40 cellular contexts compared by ENCODE assay signal in genomic region chr18:59207506-59207905, GRCh38. TPM values are rescaled to one million over a fixed set of nuclear protein-coding genes. Genes with fewer than 3 reads are reported as not detected.
"Had no signal": no experiment of that assay in that cellular context is flagged by ENCODE, and none has a peak within 500 bp of the region (broad histone marks: within the 10 kb centered on the region; RNA-seq: fewer than 3 reads in every experiment).

No MANE protein-coding gene starts in this region.

- H3K36me3 Mint-ChIP-seq: activated naive CD4-positive, alpha-beta T cell treated with anti-CD3 and anti-CD28 coated beads, Interleukin-2, amount 50 U/mL, for 72 hours; activated naive CD8-positive, alpha-beta T cell treated with anti-CD3 and anti-CD28 coated beads for 36 hours had no signal

- H3K27ac ChIP-seq: adrenal gland, body of pancreas, brain microvascular endothelial cell, VCaP had no signal

- ATAC-seq: activated CD4-positive, alpha-beta T cell treated with anti-CD3 and anti-CD28 coated beads for 36 hours; activated CD4-positive, CD25-positive, alpha-beta regulatory T cell treated with anti-CD3 and anti-CD28 coated beads, Interleukin-2, amount 50 U/mL, for 24 hours; activated CD8-positive, alpha-beta T cell treated with anti-CD3 and anti-CD28 coated beads, Interleukin-2, amount 10 ng/mL, durations not matched to agents 7 days and 5 days; activated naive CD4-positive, alpha-beta T cell treated with anti-CD3 and anti-CD28 coated beads, Interleukin-2, amount 50 U/mL, for 72 hours; activated T-cell treated with anti-CD3 and anti-CD28 coated beads, Interleukin-2, amount 50 U/mL, for 4 hours; activated T-cell treated with anti-CD3 and anti-CD28 coated beads, Interleukin-2, amount 50 U/mL, for 72 hours; activated T-helper 17 cell treated with anti-CD3 and anti-CD28 coated beads, Interleukin-2, amount 50 U/mL, for 72 hours; body of pancreas had no signal

- H3K4me3 ChIP-seq: adrenal gland, body of pancreas, breast epithelium had no signal

- H3K4me1 Mint-ChIP-seq: activated CD4-positive, alpha-beta memory T cell treated with anti-CD3 and anti-CD28 coated beads, Interleukin-2, amount 10 ng/mL, durations not matched to agents 7 days and 5 days; activated CD4-positive, alpha-beta T cell treated with anti-CD3 and anti-CD28 coated beads for 36 hours; activated CD4-positive, alpha-beta T cell treated with anti-CD3 and anti-CD28 coated beads, Interleukin-2, amount 10 ng/mL, durations not matched to agents 7 days and 5 days; activated naive CD8-positive, alpha-beta T cell treated with anti-CD3 and anti-CD28 coated beads for 36 hours; activated T-helper 17 cell treated with anti-CD3 and anti-CD28 coated beads, Interleukin-2, amount 50 U/mL, for 72 hours had no signal

- DNase-seq: activated CD4-positive, alpha-beta memory T cell treated with anti-CD3 and anti-CD28 coated beads, Interleukin-2, amount 10 ng/mL, durations not matched to agents 7 days and 5 days; activated CD4-positive, alpha-beta T cell treated with anti-CD3 and anti-CD28 coated beads for 1 hour; activated CD4-positive, alpha-beta T cell treated with anti-CD3 and anti-CD28 coated beads for 36 hours; activated CD4-positive, alpha-beta T cell treated with anti-CD3 and anti-CD28 coated beads for 48 hours; activated CD4-positive, alpha-beta T cell treated with anti-CD3 and anti-CD28 coated beads, Interleukin-2, amount 10 ng/mL, durations not matched to agents 7 days and 5 days; activated CD4-positive, alpha-beta T cell treated with anti-CD3 and anti-CD28 coated beads, Interleukin-2, amount 50 U/mL, for 48 hours; activated CD4-positive, CD25-positive, alpha-beta regulatory T cell; activated CD8-positive, alpha-beta memory T cell treated with anti-CD3 and anti-CD28 coated beads, Interleukin-2, amount 50 U/mL, for 4 hours; activated CD8-positive, alpha-beta T cell treated with anti-CD3 and anti-CD28 coated beads, Interleukin-2, amount 10 ng/mL, durations not matched to agents 7 days and 5 days; activated effector memory CD4-positive, alpha-beta T cell treated with anti-CD3 and anti-CD28 coated beads, Interleukin-2, amount 50 U/mL, for 16 hours; activated gamma-delta T cell treated with Interleukin-2 at 50 U/mL for 16 hours; activated naive CD4-positive, alpha-beta T cell; activated naive CD4-positive, alpha-beta T cell treated with anti-CD3 and anti-CD28 coated beads for 36 hours; activated naive CD4-positive, alpha-beta T cell treated with anti-CD3 and anti-CD28 coated beads, Interleukin-2, amount 50 U/mL, for 16 hours; activated naive CD8-positive, alpha-beta T cell treated with anti-CD3 and anti-CD28 coated beads for 36 hours; activated T-cell treated with anti-CD3 and anti-CD28 coated beads for 4 hours; activated T-cell treated with anti-CD3 and anti-CD28 coated beads, Interleukin-2, amount 50 U/mL, for 1 hour; activated T-cell treated with anti-CD3 and anti-CD28 coated beads, Interleukin-2, amount 50 U/mL, for 4 hours; activated T-cell treated with anti-CD3 and anti-CD28 coated beads, Interleukin-2, amount 50 U/mL, for 72 hours; adrenal gland; amniotic stem cell; aorta; body of pancreas; brain microvascular endothelial cell; central memory CD4-positive, alpha-beta T cell; T-helper 1 cell; T-helper 2 cell; T-helper 9 cell had no signal

- H3K27me3 ChIP-seq: adrenal gland, body of pancreas, breast epithelium had no signal

- H3K9me3 ChIP-seq: adrenal gland, body of pancreas, breast epithelium had no signal

- H3K4me1 ChIP-seq: adrenal gland, body of pancreas, breast epithelium had no signal

- H3K9me3 Mint-ChIP-seq: activated CD4-positive, alpha-beta memory T cell treated with anti-CD3 and anti-CD28 coated beads, Interleukin-2, amount 10 ng/mL, durations not matched to agents 7 days and 5 days; activated CD4-positive, alpha-beta T cell treated with anti-CD3 and anti-CD28 coated beads, Interleukin-2, amount 10 ng/mL, durations not matched to agents 7 days and 5 days; activated naive CD4-positive, alpha-beta T cell treated with anti-CD3 and anti-CD28 coated beads for 36 hours; activated naive CD4-positive, alpha-beta T cell treated with anti-CD3 and anti-CD28 coated beads, Interleukin-2, amount 50 U/mL, for 72 hours; activated naive CD8-positive, alpha-beta T cell treated with anti-CD3 and anti-CD28 coated beads for 36 hours; activated T-cell treated with anti-CD3 and anti-CD28 coated beads, Interleukin-2, amount 50 U/mL, for 4 hours; activated T-cell treated with anti-CD3 and anti-CD28 coated beads, Interleukin-2, amount 50 U/mL, for 72 hours; activated T-helper 1 cell treated with anti-CD3 and anti-CD28 coated beads, Interleukin-12 subunit alpha, Interleukin-12 subunit beta, Interleukin-2, Interleukin-4 antibody, amounts not matched to agents 30 ng/mL and 10 ng/mL and 1 ng/mL, durations not matched to agents 14 hours and 24 hours and 36 hours; activated T-helper 17 cell treated with anti-CD3 and anti-CD28 coated beads, Interleukin-2, amount 50 U/mL, for 72 hours; T-helper 1 cell treated with Interleukin-12 subunit alpha and Interleukin-12 subunit beta and Interleukin-4 antibody, amounts not matched to agents 30 μg/mL and 1 μg/mL, for 36 hours; T-helper 2 cell treated with Interferon-gamma antibody and Interleukin-4, amounts not matched to agents 5 μg/mL and 100 μg/mL, for 36 hours had no signal

- H3K36me3 ChIP-seq: adrenal gland, brain microvascular endothelial cell, breast epithelium had no signal

- H3K27ac Mint-ChIP-seq: activated CD4-positive, alpha-beta memory T cell treated with anti-CD3 and anti-CD28 coated beads, Interleukin-2, amount 10 ng/mL, durations not matched to agents 7 days and 5 days; activated CD4-positive, alpha-beta T cell treated with anti-CD3 and anti-CD28 coated beads for 36 hours; activated CD4-positive, alpha-beta T cell treated with anti-CD3 and anti-CD28 coated beads, Interleukin-2, amount 10 ng/mL, durations not matched to agents 7 days and 5 days; activated CD8-positive, alpha-beta T cell treated with anti-CD3 and anti-CD28 coated beads, Interleukin-2, amount 10 ng/mL, durations not matched to agents 7 days and 5 days; activated naive CD4-positive, alpha-beta T cell treated with anti-CD3 and anti-CD28 coated beads for 36 hours; activated naive CD4-positive, alpha-beta T cell treated with anti-CD3 and anti-CD28 coated beads, Interleukin-2, amount 50 U/mL, for 72 hours; activated naive CD8-positive, alpha-beta T cell treated with anti-CD3 and anti-CD28 coated beads for 36 hours; activated T-cell treated with anti-CD3 and anti-CD28 coated beads, Interleukin-2, amount 50 U/mL, for 72 hours; activated T-helper 1 cell treated with anti-CD3 and anti-CD28 coated beads, Interleukin-12 subunit alpha, Interleukin-12 subunit beta, Interleukin-2, Interleukin-4 antibody, amounts not matched to agents 30 ng/mL and 10 ng/mL and 1 ng/mL, durations not matched to agents 14 hours and 24 hours and 36 hours; activated T-helper 17 cell treated with anti-CD3 and anti-CD28 coated beads, Interleukin-2, amount 50 U/mL, for 72 hours; T-helper 1 cell treated with Interleukin-12 subunit alpha and Interleukin-12 subunit beta and Interleukin-4 antibody, amounts not matched to agents 30 μg/mL and 1 μg/mL, for 36 hours; T-helper 2 cell treated with Interferon-gamma antibody and Interleukin-4, amounts not matched to agents 5 μg/mL and 100 μg/mL, for 36 hours had no signal

- H3K4me3 Mint-ChIP-seq: activated CD4-positive, alpha-beta memory T cell treated with anti-CD3 and anti-CD28 coated beads, Interleukin-2, amount 10 ng/mL, durations not matched to agents 7 days and 5 days; activated CD4-positive, alpha-beta T cell treated with anti-CD3 and anti-CD28 coated beads for 36 hours; activated CD4-positive, alpha-beta T cell treated with anti-CD3 and anti-CD28 coated beads, Interleukin-2, amount 10 ng/mL, durations not matched to agents 7 days and 5 days; activated CD8-positive, alpha-beta T cell treated with anti-CD3 and anti-CD28 coated beads, Interleukin-2, amount 10 ng/mL, durations not matched to agents 7 days and 5 days; activated naive CD4-positive, alpha-beta T cell treated with anti-CD3 and anti-CD28 coated beads for 36 hours; activated naive CD8-positive, alpha-beta T cell treated with anti-CD3 and anti-CD28 coated beads for 36 hours; activated T-cell treated with anti-CD3 and anti-CD28 coated beads, Interleukin-2, amount 50 U/mL, for 4 hours; activated T-cell treated with anti-CD3 and anti-CD28 coated beads, Interleukin-2, amount 50 U/mL, for 72 hours; activated T-helper 1 cell treated with anti-CD3 and anti-CD28 coated beads, Interleukin-12 subunit alpha, Interleukin-12 subunit beta, Interleukin-2, Interleukin-4 antibody, amounts not matched to agents 30 ng/mL and 10 ng/mL and 1 ng/mL, durations not matched to agents 14 hours and 24 hours and 36 hours; activated T-helper 17 cell treated with anti-CD3 and anti-CD28 coated beads, Interleukin-2, amount 50 U/mL, for 72 hours; T-helper 1 cell treated with Interleukin-12 subunit alpha and Interleukin-12 subunit beta and Interleukin-4 antibody, amounts not matched to agents 30 μg/mL and 1 μg/mL, for 36 hours; T-helper 2 cell treated with Interferon-gamma antibody and Interleukin-4, amounts not matched to agents 5 μg/mL and 100 μg/mL, for 36 hours had no signal

RNA-seq across cellular contexts. Expression of gene GRP, which starts 12.5 kb away (rescaled TPM):
- total RNA-seq: activated CD4-positive, alpha-beta memory T cell treated with anti-CD3 and anti-CD28 coated beads, Interleukin-2, amount 10 ng/mL, durations not matched to agents 7 days and 5 days; activated CD4-positive, alpha-beta T cell treated with anti-CD3 and anti-CD28 coated beads for 36 hours; activated CD4-positive, alpha-beta T cell treated with anti-CD3 and anti-CD28 coated beads, Interleukin-2, amount 10 ng/mL, durations not matched to agents 7 days and 5 days; activated CD8-positive, alpha-beta memory T cell treated with anti-CD3 and anti-CD28 coated beads for 36 hours; activated CD8-positive, alpha-beta T cell treated with anti-CD3 and anti-CD28 coated beads, Interleukin-2, amount 10 ng/mL, durations not matched to agents 7 days and 5 days; activated naive CD4-positive, alpha-beta T cell treated with anti-CD3 and anti-CD28 coated beads for 36 hours; activated naive CD4-positive, alpha-beta T cell treated with anti-CD3 and anti-CD28 coated beads, Interleukin-2, amount 50 U/mL, for 72 hours; activated naive CD8-positive, alpha-beta T cell treated with anti-CD3 and anti-CD28 coated beads for 36 hours; activated T-cell treated with anti-CD3 and anti-CD28 coated beads, Interleukin-2, amount 50 U/mL, for 4 hours; activated T-cell treated with anti-CD3 and anti-CD28 coated beads, Interleukin-2, amount 50 U/mL, for 72 hours; activated T-helper 1 cell treated with anti-CD3 and anti-CD28 coated beads, Interleukin-12 subunit alpha, Interleukin-12 subunit beta, Interleukin-2, Interleukin-4 antibody, amounts not matched to agents 30 ng/mL and 10 ng/mL and 1 ng/mL, durations not matched to agents 14 hours and 24 hours and 36 hours; activated T-helper 17 cell treated with anti-CD3 and anti-CD28 coated beads, Interleukin-2, amount 50 U/mL, for 72 hours; aorta; astrocyte; cardiac septum; cerebellum had no signal
